In genomic region chr7:69567790-69568189, GRCh38 we compare ENCODE assay signal across 33 cellular contexts.
"Had no signal": no experiment of that assay in that cellular context is flagged by ENCODE, and none has a peak within 500 bp of the region (broad histone marks: within the 10 kb centered on the region; RNA-seq: fewer than 3 reads in every experiment).

No MANE protein-coding gene starts in this region.

- ATAC-seq: activated CD4-positive, alpha-beta T cell treated with anti-CD3 and anti-CD28 coated beads for 36 hours; activated CD8-positive, alpha-beta memory T cell treated with anti-CD3 and anti-CD28 coated beads, Interleukin-2, amount 10 ng/mL, durations not matched to agents 7 days and 5 days; activated CD8-positive, alpha-beta T cell treated with anti-CD3 and anti-CD28 coated beads, Interleukin-2, amount 10 ng/mL, durations not matched to agents 7 days and 5 days; activated naive CD8-positive, alpha-beta T cell treated with anti-CD3 and anti-CD28 coated beads, Interleukin-2, amount 50 U/mL, for 24 hours; body of pancreas; heart left ventricle had no signal

- H3K4me3 Mint-ChIP-seq: activated CD4-positive, alpha-beta memory T cell treated with anti-CD3 and anti-CD28 coated beads for 36 hours; activated CD4-positive, alpha-beta T cell treated with anti-CD3 and anti-CD28 coated beads for 36 hours; activated CD4-positive, alpha-beta T cell treated with anti-CD3 and anti-CD28 coated beads, Interleukin-2, amount 10 ng/mL, durations not matched to agents 24 days and 14 days; activated CD8-positive, alpha-beta memory T cell treated with anti-CD3 and anti-CD28 coated beads, Interleukin-2, amount 10 ng/mL, durations not matched to agents 7 days and 5 days; activated CD8-positive, alpha-beta T cell treated with anti-CD3 and anti-CD28 coated beads, Interleukin-2, amount 10 ng/mL, durations not matched to agents 7 days and 5 days; activated naive CD4-positive, alpha-beta T cell treated with anti-CD3 and anti-CD28 coated beads for 36 hours; activated naive CD4-positive, alpha-beta T cell treated with anti-CD3 and anti-CD28 coated beads, Interleukin-2, amount 50 U/mL, for 24 hours; activated naive CD8-positive, alpha-beta T cell treated with anti-CD3 and anti-CD28 coated beads for 36 hours; activated naive CD8-positive, alpha-beta T cell treated with anti-CD3 and anti-CD28 coated beads, Interleukin-2, amount 50 U/mL, for 24 hours; activated T-helper 1 cell treated with anti-CD3 and anti-CD28 coated beads, Interleukin-12 subunit alpha, Interleukin-12 subunit beta, Interleukin-2, Interleukin-4 antibody, amounts not matched to agents 30 ng/mL and 10 ng/mL and 1 ng/mL, durations not matched to agents 14 hours and 24 hours and 36 hours; dendritic cell treated with granulocyte-macrophage colony-stimulating factor and Interleukin-4, amounts not matched to agents 40 ng/mL and 50 ng/mL, for 4 days; endodermal cell had no signal

- H3K36me3 ChIP-seq: adrenal gland, cardiac muscle cell, esophagus muscularis mucosa, heart left ventricle had no signal

- H3K36me3 Mint-ChIP-seq: activated CD4-positive, alpha-beta memory T cell treated with anti-CD3 and anti-CD28 coated beads for 36 hours; activated CD8-positive, alpha-beta memory T cell treated with anti-CD3 and anti-CD28 coated beads, Interleukin-2, amount 10 ng/mL, durations not matched to agents 7 days and 5 days; activated naive CD4-positive, alpha-beta T cell treated with anti-CD3 and anti-CD28 coated beads, Interleukin-2, amount 50 U/mL, for 24 hours; activated naive CD8-positive, alpha-beta T cell treated with anti-CD3 and anti-CD28 coated beads for 36 hours had no signal

- H3K27ac Mint-ChIP-seq: activated CD4-positive, alpha-beta memory T cell treated with anti-CD3 and anti-CD28 coated beads for 36 hours; activated CD4-positive, alpha-beta T cell treated with anti-CD3 and anti-CD28 coated beads for 36 hours; activated CD4-positive, alpha-beta T cell treated with anti-CD3 and anti-CD28 coated beads, Interleukin-2, amount 10 ng/mL, durations not matched to agents 24 days and 14 days; activated CD8-positive, alpha-beta memory T cell treated with anti-CD3 and anti-CD28 coated beads, Interleukin-2, amount 10 ng/mL, durations not matched to agents 7 days and 5 days; activated CD8-positive, alpha-beta T cell treated with anti-CD3 and anti-CD28 coated beads, Interleukin-2, amount 10 ng/mL, durations not matched to agents 7 days and 5 days; activated naive CD4-positive, alpha-beta T cell treated with anti-CD3 and anti-CD28 coated beads for 36 hours; activated naive CD4-positive, alpha-beta T cell treated with anti-CD3 and anti-CD28 coated beads, Interleukin-2, amount 50 U/mL, for 24 hours; activated naive CD8-positive, alpha-beta T cell treated with anti-CD3 and anti-CD28 coated beads for 36 hours; activated naive CD8-positive, alpha-beta T cell treated with anti-CD3 and anti-CD28 coated beads, Interleukin-2, amount 50 U/mL, for 24 hours; activated T-helper 1 cell treated with anti-CD3 and anti-CD28 coated beads, Interleukin-12 subunit alpha, Interleukin-12 subunit beta, Interleukin-2, Interleukin-4 antibody, amounts not matched to agents 30 ng/mL and 10 ng/mL and 1 ng/mL, durations not matched to agents 14 hours and 24 hours and 36 hours; activated T-helper 2 cell treated with anti-CD3 and anti-CD28 coated beads, Interferon-gamma antibody, Interleukin-2, Interleukin-4, amounts not matched to agents 10 μg/mL and 5 μg/mL and 100 μg/mL, durations not matched to agents 14 hours and 24 hours and 36 hours; dendritic cell treated with granulocyte-macrophage colony-stimulating factor and Interleukin-4, amounts not matched to agents 40 ng/mL and 50 ng/mL, for 4 days; endodermal cell had no signal

- H3K27me3 ChIP-seq: cardiac muscle cell, esophagus muscularis mucosa had no signal

- H3K4me1 Mint-ChIP-seq: activated CD4-positive, alpha-beta T cell treated with anti-CD3 and anti-CD28 coated beads for 36 hours; activated CD4-positive, alpha-beta T cell treated with anti-CD3 and anti-CD28 coated beads, Interleukin-2, amount 10 ng/mL, durations not matched to agents 24 days and 14 days; activated CD8-positive, alpha-beta memory T cell treated with anti-CD3 and anti-CD28 coated beads, Interleukin-2, amount 10 ng/mL, durations not matched to agents 7 days and 5 days; activated naive CD4-positive, alpha-beta T cell treated with anti-CD3 and anti-CD28 coated beads, Interleukin-2, amount 50 U/mL, for 24 hours; activated naive CD8-positive, alpha-beta T cell treated with anti-CD3 and anti-CD28 coated beads for 36 hours; activated naive CD8-positive, alpha-beta T cell treated with anti-CD3 and anti-CD28 coated beads, Interleukin-2, amount 50 U/mL, for 24 hours; endodermal cell had no signal

- FAIRE-seq: frontal cortex had no signal

- H3K4me1 ChIP-seq: body of pancreas had no signal

- H3K27me3 Mint-ChIP-seq: activated CD4-positive, alpha-beta T cell treated with anti-CD3 and anti-CD28 coated beads, Interleukin-2, amount 10 ng/mL, durations not matched to agents 24 days and 14 days; activated CD8-positive, alpha-beta memory T cell treated with anti-CD3 and anti-CD28 coated beads, Interleukin-2, amount 10 ng/mL, durations not matched to agents 7 days and 5 days; activated naive CD4-positive, alpha-beta T cell treated with anti-CD3 and anti-CD28 coated beads, Interleukin-2, amount 50 U/mL, for 24 hours; activated naive CD8-positive, alpha-beta T cell treated with anti-CD3 and anti-CD28 coated beads for 36 hours; activated naive CD8-positive, alpha-beta T cell treated with anti-CD3 and anti-CD28 coated beads, Interleukin-2, amount 50 U/mL, for 24 hours had no signal

- H3K9me3 ChIP-seq: adrenal gland, body of pancreas, esophagus muscularis mucosa, heart left ventricle had no signal

- H3K9me3 Mint-ChIP-seq: activated CD4-positive, alpha-beta memory T cell treated with anti-CD3 and anti-CD28 coated beads for 36 hours; activated naive CD4-positive, alpha-beta T cell treated with anti-CD3 and anti-CD28 coated beads for 36 hours; activated naive CD4-positive, alpha-beta T cell treated with anti-CD3 and anti-CD28 coated beads, Interleukin-2, amount 50 U/mL, for 24 hours; activated naive CD8-positive, alpha-beta T cell treated with anti-CD3 and anti-CD28 coated beads for 36 hours; activated naive CD8-positive, alpha-beta T cell treated with anti-CD3 and anti-CD28 coated beads, Interleukin-2, amount 50 U/mL, for 24 hours; activated T-helper 1 cell treated with anti-CD3 and anti-CD28 coated beads, Interleukin-12 subunit alpha, Interleukin-12 subunit beta, Interleukin-2, Interleukin-4 antibody, amounts not matched to agents 30 ng/mL and 10 ng/mL and 1 ng/mL, durations not matched to agents 14 hours and 24 hours and 36 hours; activated T-helper 2 cell treated with anti-CD3 and anti-CD28 coated beads, Interferon-gamma antibody, Interleukin-2, Interleukin-4, amounts not matched to agents 10 μg/mL and 5 μg/mL and 100 μg/mL, durations not matched to agents 14 hours and 24 hours and 36 hours; dendritic cell treated with granulocyte-macrophage colony-stimulating factor and Interleukin-4, amounts not matched to agents 40 ng/mL and 50 ng/mL, for 4 days; endodermal cell had no signal

- DNase-seq: activated CD4-positive, alpha-beta memory T cell treated with anti-CD3 and anti-CD28 coated beads for 36 hours; activated CD4-positive, alpha-beta T cell treated with anti-CD3 and anti-CD28 coated beads for 36 hours; activated CD4-positive, alpha-beta T cell treated with anti-CD3 and anti-CD28 coated beads, Interleukin-2, amount 10 ng/mL, durations not matched to agents 24 days and 14 days; activated CD4-positive, CD25-positive, alpha-beta regulatory T cell; activated CD4-positive, CD25-positive, alpha-beta regulatory T cell treated with anti-CD3 and anti-CD28 coated beads, Interleukin-2, amount 50 U/mL, for 72 hours; activated CD8-positive, alpha-beta memory T cell treated with anti-CD3 and anti-CD28 coated beads, Interleukin-2, amount 10 ng/mL, durations not matched to agents 7 days and 5 days; activated CD8-positive, alpha-beta memory T cell treated with anti-CD3 and anti-CD28 coated beads, Interleukin-2, amount 50 U/mL, for 4 hours; activated CD8-positive, alpha-beta T cell treated with anti-CD3 and anti-CD28 coated beads, Interleukin-2, amount 10 ng/mL, durations not matched to agents 7 days and 5 days; activated effector memory CD4-positive, alpha-beta T cell treated with anti-CD3 and anti-CD28 coated beads, Interleukin-2, amount 50 U/mL, for 16 hours; activated naive CD4-positive, alpha-beta T cell treated with anti-CD3 and anti-CD28 coated beads for 36 hours; activated naive CD8-positive, alpha-beta T cell treated with anti-CD3 and anti-CD28 coated beads for 36 hours; activated naive CD8-positive, alpha-beta T cell treated with anti-CD3 and anti-CD28 coated beads, Interleukin-2, amount 50 U/mL, for 24 hours; activated T-cell treated with anti-CD3 and anti-CD28 coated beads, Interleukin-2, amount 50 U/mL, for 1 hour; activated T-cell treated with anti-CD3 and anti-CD28 coated beads, Interleukin-2, amount 50 U/mL, for 48 hours; adrenal gland; amygdala; aorta; body of pancreas; central memory CD4-positive, alpha-beta T cell; cerebellar nuclear complex; dorsolateral prefrontal cortex; effector memory CD4-positive, alpha-beta T cell; endodermal cell; heart left ventricle; T-helper 2 cell had no signal

- H3K27ac ChIP-seq: adrenal gland, body of pancreas, cardiac muscle cell, coronary artery, dorsolateral prefrontal cortex, esophagus muscularis mucosa, heart left ventricle had no signal

- H3K4me3 ChIP-seq: adrenal gland, body of pancreas, cardiac muscle cell, coronary artery, dorsolateral prefrontal cortex, esophagus muscularis mucosa, heart left ventricle had no signal
